2 cellular contexts compared by ENCODE assay signal in the genomic region with DNA sequence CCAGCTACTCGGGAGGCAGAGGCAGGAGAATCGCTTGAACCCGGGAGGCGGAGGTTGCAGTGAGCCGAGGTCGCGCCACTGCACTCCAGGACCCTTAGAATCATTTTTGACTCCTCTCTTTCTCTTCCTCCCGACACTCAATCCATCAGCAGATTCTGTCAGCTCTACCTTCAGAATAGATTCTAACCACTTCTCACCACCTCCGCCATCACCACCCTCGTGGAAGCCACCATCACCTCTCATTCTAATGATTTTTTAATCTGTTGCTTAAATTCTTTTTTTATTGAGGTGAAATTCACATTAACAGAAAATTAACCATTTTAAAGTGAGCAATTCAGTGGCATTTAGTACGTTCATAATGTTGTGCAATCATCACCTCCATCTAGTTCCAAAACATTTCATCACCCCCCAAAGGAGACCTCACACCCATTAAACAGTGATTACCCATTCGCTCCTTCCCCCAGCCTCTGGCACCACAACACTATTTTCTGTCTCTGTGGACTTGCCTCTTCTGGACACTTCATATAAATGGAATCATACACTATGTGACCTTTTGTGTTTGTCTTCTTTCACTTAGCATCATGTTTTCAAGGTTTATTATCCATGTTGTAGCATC.
TF ChIP-seq lines count a peak whose summit lies in the region.

No MANE protein-coding gene starts in this region.

TF ChIP-seq in HepG2, 621 proteins besides CTCF, POLR2A, EP300 and RAD21:
- TF ChIP-seq CEBPB (IDR thresholded peaks at IDR 0.05; ENCODE audit: borderline replicate concordance, low read depth, low read length), result peak; percentile 51; the same call in 1 of the 2 replicates
- no peak for TF ChIP-seq MYC (CRISPR knock-in tag; IDR thresholded peaks at IDR 0.05; ENCODE audit: borderline replicate concordance)

TF ChIP-seq in H1, 55 proteins besides CTCF, POLR2A, EP300 and RAD21:
- peak; percentile 37; the same call in 1 of the 2 replicates for TF ChIP-seq CEBPB (IDR thresholded peaks at IDR 0.05; ENCODE audit: low read depth, low read length)
- no peak for TF ChIP-seq SIRT6 (IDR thresholded peaks at IDR 0.05; ENCODE audit: low read length)
